In the genomic region with DNA sequence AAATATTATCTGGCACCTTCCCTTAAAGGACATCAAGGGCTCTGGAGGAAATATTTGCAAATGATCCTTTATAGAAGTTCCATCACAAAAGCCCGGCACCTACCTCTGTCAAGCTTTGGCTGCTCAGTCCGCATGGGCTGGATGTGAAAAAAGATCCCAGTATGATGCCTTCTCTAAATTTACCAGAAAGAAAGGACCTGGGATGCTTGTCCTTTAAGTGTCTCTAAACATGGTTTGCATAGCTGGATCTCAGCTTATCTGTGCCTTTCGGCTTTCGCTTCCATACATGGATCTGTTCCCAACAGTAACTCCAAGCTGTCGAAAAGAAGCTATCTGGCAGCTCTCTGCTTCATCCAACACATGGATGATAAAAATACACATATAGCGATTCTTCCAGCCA, we compare ENCODE assay signal across 11 cellular contexts.
DNase-seq lines count a peak whose midpoint lies in the region; ATAC-seq and TF ChIP-seq lines count a peak whose summit lies in the region.
"Had no signal": no experiment of that assay in that cellular context is flagged by ENCODE, and none has a peak within 500 bp of the region (broad histone marks: within the 10 kb centered on the region; RNA-seq: fewer than 3 reads in every experiment).

No MANE protein-coding gene starts in this region.

- no TSS peak for BruUV-seq in PC-9 (replicated peaks; lab: Mats Ljungman, UMichigan)

- ATAC-seq in GM18498 (IDR thresholded peaks at IDR 0.05; ENCODE audit: unreplicated experiment): no peak
- ATAC-seq: CD8-positive, alpha-beta T cell; natural killer cell had no signal

- H3K4me3 ChIP-seq in PC-9: no peak overlapping the region
- H3K4me3 ChIP-seq in esophagus squamous epithelium: peak overlapping the region; percentile 0 to 60 (median 36)
- no peak overlapping the region for H3K4me3 ChIP-seq in mesendoderm (ENCODE audit: low read length)

- H2AK5ac ChIP-seq in mesendoderm (ENCODE audit: low read length): no peak overlapping the region

- H3K27ac ChIP-seq in PC-9 (no peak overlapping the region), esophagus squamous epithelium (peak overlapping the region; percentile 11 to 73 (median 62)), mesendoderm (ENCODE audit: low read depth, low read length) (no peak overlapping the region)

- H3F3A ChIP-seq in PC-9 (ENCODE audit: insufficient read depth, low read depth): no peaks in the 10 kb centered on the region

- no peak overlapping the region for H4K8ac ChIP-seq in mesendoderm (ENCODE audit: low read depth, low read length)

- TF ChIP-seq POLR2A in esophagus squamous epithelium (IDR thresholded peaks at IDR 0.05): no peak

- peak overlapping the region; percentile 66; the same call in 1 of the 2 replicates for H2AFZ ChIP-seq in PC-9

- H4K20me1 ChIP-seq in PC-9 (ENCODE audit: insufficient read depth): no peaks in the 10 kb centered on the region

- POLR2A ChIA-PET in PC-9 (lab: Charles Lee; ENCODE audit: unreplicated experiment): no interaction called here

- no peaks in the 10 kb centered on the region; the same call in 1 of the 2 replicates for H3K9me3 ChIP-seq in PC-9 (ENCODE audit: insufficient read depth, low read depth)
- H3K9me3 ChIP-seq in esophagus squamous epithelium: no peaks in the 10 kb centered on the region

- H3K9me2 ChIP-seq in PC-9 (ENCODE audit: insufficient read depth): no peaks in the 10 kb centered on the region; the same call in 1 of the 2 replicates

- peak overlapping the region; percentile 8; the same call in 1 of the 2 replicates for H3K4me2 ChIP-seq in PC-9
- H3K4me2 ChIP-seq in mesendoderm (ENCODE audit: low read length): no peak overlapping the region

- 0 out of 2 replicates have a peak, but pooled peaks cover 4% of the 10 kb centered on the region for H3K4me1 ChIP-seq in PC-9 (replicated peaks; ENCODE audit: insufficient read depth)
- no peaks in the 10 kb centered on the region for H3K4me1 ChIP-seq in esophagus squamous epithelium
- peaks cover 3% of the 10 kb centered on the region for H3K4me1 ChIP-seq in mesendoderm (ENCODE audit: control insufficient read depth, low read depth, low read length)

- H3K27me3 Mint-ChIP-seq in osteocyte (ENCODE audit: unreplicated experiment): peaks cover 63% of the 10 kb centered on the region

- H3K4ac ChIP-seq in mesendoderm (ENCODE audit: low read depth, low read length): no peak overlapping the region

- H3K23ac ChIP-seq in mesendoderm (ENCODE audit: low read length): no peak overlapping the region

- H3K27me3 ChIP-seq in PC-9 (ENCODE audit: insufficient read depth, low read depth) (no peaks in the 10 kb centered on the region), esophagus squamous epithelium (no peaks in the 10 kb centered on the region), mesendoderm (ENCODE audit: insufficient read depth, low read length, poor library complexity) (no peaks in the 10 kb centered on the region)

- H3K79me1 ChIP-seq in mesendoderm (ENCODE audit: low read length): no peaks in the 10 kb centered on the region

- no peak overlapping the region for H2BK5ac ChIP-seq in mesendoderm (ENCODE audit: low read length)

- H3K9ac ChIP-seq in mesendoderm (ENCODE audit: low read length): no peak overlapping the region

- H4K5ac ChIP-seq in mesendoderm (ENCODE audit: low read length): no peak overlapping the region

- WGBS in esophagus squamous epithelium, 2 donors: 52 to 59% methylated on average over 6 of the region's 6 CpGs
- WGBS in mesendoderm (ENCODE audit: extremely low coverage, insufficient coverage, low lambda C conversion rate): no CpG with 5 or more reads among the region's 6 CpGs

- no peak overlapping the region for H2BK15ac ChIP-seq in mesendoderm (replicated peaks; ENCODE audit: low read depth)

- DNase-seq in PC-9 (no peak), esophagus squamous epithelium (lab: John Stamatoyannopoulos, UW) (no peak), mesendoderm (peak; percentile 19), superior temporal gyrus (ENCODE audit: extremely low spot score) (peak; percentile 59), osteocyte (ENCODE audit: extremely low spot score, unreplicated experiment) (no peak), occipital lobe (lab: John Stamatoyannopoulos, UW) (no peak), CD1c-positive myeloid dendritic cell (ENCODE audit: extremely low spot score) (no peak)
- DNase-seq: CD8-positive, alpha-beta T cell; natural killer cell; NCI-H1105 had no signal

- no peak overlapping the region for H3K4me3 Mint-ChIP-seq in osteocyte (ENCODE audit: unreplicated experiment)
- H3K4me3 Mint-ChIP-seq: CD8-positive, alpha-beta T cell; natural killer cell had no signal

- peaks cover 2% of the 10 kb centered on the region for H3K9me3 Mint-ChIP-seq in osteocyte (ENCODE audit: unreplicated experiment)
- H3K9me3 Mint-ChIP-seq: CD8-positive, alpha-beta T cell had no signal

- no peaks in the 10 kb centered on the region for H3K36me3 Mint-ChIP-seq in osteocyte (ENCODE audit: unreplicated experiment)
- H3K36me3 Mint-ChIP-seq: CD8-positive, alpha-beta T cell; natural killer cell had no signal

- no peak overlapping the region for H2BK120ac ChIP-seq in mesendoderm (ENCODE audit: low read depth, low read length)

- no peak overlapping the region for H3K27ac Mint-ChIP-seq in osteocyte (ENCODE audit: unreplicated experiment)
- H3K27ac Mint-ChIP-seq: CD8-positive, alpha-beta T cell; natural killer cell had no signal

- H3K18ac ChIP-seq in mesendoderm (ENCODE audit: low read length): no peak overlapping the region

- H3K79me2 ChIP-seq in PC-9 (ENCODE audit: low read depth): no peaks in the 10 kb centered on the region
- H3K79me2 ChIP-seq in mesendoderm (ENCODE audit: control insufficient read depth, insufficient read depth, low read length): no peaks in the 10 kb centered on the region

- no peak overlapping the region for H3K56ac ChIP-seq in mesendoderm (ENCODE audit: low read length)

- H3K4me1 Mint-ChIP-seq in osteocyte (ENCODE audit: unreplicated experiment): peaks cover 5% of the 10 kb centered on the region
- H3K4me1 Mint-ChIP-seq: natural killer cell had no signal

- intact Hi-C loops in PC-9 (cut with micrococcal nuclease; ENCODE audit: unreplicated experiment) (no loop called here), esophagus squamous epithelium (cut with DNase I) (no loop called here)

- CTCF ChIA-PET in PC-9 (lab: Charles Lee): interaction anchor here (0.5 kb wide), 1 partner anchor 172 kb away, joined by 3 read pairs; no protein-coding TSS in a partner anchor

- TF ChIP-seq CTCF in PC-9 (conservative IDR thresholded peaks at IDR 0.05) (no peak), esophagus squamous epithelium (IDR thresholded peaks at IDR 0.05) (no peak), osteocyte (IDR thresholded peaks at IDR 0.05) (no peak)

- no peaks in the 10 kb centered on the region for H3K36me3 ChIP-seq in PC-9 (ENCODE audit: low read depth)
- no peaks in the 10 kb centered on the region for H3K36me3 ChIP-seq in esophagus squamous epithelium
- H3K36me3 ChIP-seq in mesendoderm (ENCODE audit: control insufficient read depth, insufficient read depth, low read length): no peaks in the 10 kb centered on the region

Comparison
In these comparisons a context has a peak if more than half of its experiments do, and no peak if none do; other contexts are left out.
1. DNase-seq: peak in mesendoderm (single experiment) and superior temporal gyrus (single experiment); none in PC-9 (0 of 2), esophagus squamous epithelium (single experiment), osteocyte (single experiment), occipital lobe (single experiment) and CD1c-positive myeloid dendritic cell (single experiment).
2. H3K27ac ChIP-seq: peak in esophagus squamous epithelium (4 of 4); none in PC-9 (single experiment) and mesendoderm (single experiment).
3. H3K4me3 ChIP-seq: peak in esophagus squamous epithelium (4 of 4); none in PC-9 (single experiment) and mesendoderm (single experiment).